ENCODE assay signal across 1 cellular context in the genomic region with DNA sequence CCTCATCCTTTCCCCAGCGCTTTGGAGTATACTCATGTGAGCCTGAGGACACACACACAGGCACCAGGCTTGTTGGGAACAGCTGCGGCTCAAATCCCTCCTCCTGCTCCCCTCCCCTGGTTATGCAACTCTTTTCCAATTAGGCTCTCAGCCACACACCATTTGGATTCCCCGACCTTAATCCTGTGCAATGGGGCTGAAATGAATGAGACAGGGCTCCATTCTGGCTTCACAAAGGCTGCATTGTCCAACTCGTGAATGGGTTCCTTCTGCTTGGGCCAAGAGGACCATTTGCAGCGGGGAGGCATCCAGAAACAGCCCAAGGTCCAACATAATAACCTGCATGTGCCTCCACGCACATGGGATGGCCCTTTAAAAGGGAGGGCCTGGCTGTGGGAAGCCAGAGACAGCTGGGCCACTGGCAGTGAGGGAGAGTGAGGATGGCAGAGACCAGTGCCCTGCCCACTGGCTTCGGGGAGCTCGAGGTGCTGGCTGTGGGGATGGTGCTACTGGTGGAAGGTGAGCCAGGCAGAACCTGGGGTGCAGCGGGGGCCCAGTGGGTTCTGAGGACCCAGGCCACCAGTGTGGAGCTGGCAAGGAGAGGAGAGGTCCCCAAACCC.
TF ChIP-seq lines count a peak whose summit lies in the region.

Gene RGR, plus strand, starts transcription at position 403 of the 620 bp plus-strand sequence. Its CDS starts 38 bp downstream, at position 441.

TF ChIP-seq in GM23338, 12 proteins besides CTCF, POLR2A, EP300 and RAD21 (continued from another document):
- TF ChIP-seq ZNF462 (CRISPR knock-in tag; IDR thresholded peaks at IDR 0.05) (no peak), NANOG (IDR thresholded peaks at IDR 0.05; ENCODE audit: borderline replicate concordance) (no peak), ZNF331 (CRISPR knock-in tag; IDR thresholded peaks at IDR 0.05; ENCODE audit: low read depth) (no peak), STAT1 (IDR thresholded peaks at IDR 0.05; ENCODE audit: unreplicated experiment) (no peak), ETS1 (IDR thresholded peaks at IDR 0.05) (no peak), ZNF114 (CRISPR knock-in tag; IDR thresholded peaks at IDR 0.05) (no peak)
TF ChIP-seq in GM23338: peak in this region for 0.
